In the genomic region with DNA sequence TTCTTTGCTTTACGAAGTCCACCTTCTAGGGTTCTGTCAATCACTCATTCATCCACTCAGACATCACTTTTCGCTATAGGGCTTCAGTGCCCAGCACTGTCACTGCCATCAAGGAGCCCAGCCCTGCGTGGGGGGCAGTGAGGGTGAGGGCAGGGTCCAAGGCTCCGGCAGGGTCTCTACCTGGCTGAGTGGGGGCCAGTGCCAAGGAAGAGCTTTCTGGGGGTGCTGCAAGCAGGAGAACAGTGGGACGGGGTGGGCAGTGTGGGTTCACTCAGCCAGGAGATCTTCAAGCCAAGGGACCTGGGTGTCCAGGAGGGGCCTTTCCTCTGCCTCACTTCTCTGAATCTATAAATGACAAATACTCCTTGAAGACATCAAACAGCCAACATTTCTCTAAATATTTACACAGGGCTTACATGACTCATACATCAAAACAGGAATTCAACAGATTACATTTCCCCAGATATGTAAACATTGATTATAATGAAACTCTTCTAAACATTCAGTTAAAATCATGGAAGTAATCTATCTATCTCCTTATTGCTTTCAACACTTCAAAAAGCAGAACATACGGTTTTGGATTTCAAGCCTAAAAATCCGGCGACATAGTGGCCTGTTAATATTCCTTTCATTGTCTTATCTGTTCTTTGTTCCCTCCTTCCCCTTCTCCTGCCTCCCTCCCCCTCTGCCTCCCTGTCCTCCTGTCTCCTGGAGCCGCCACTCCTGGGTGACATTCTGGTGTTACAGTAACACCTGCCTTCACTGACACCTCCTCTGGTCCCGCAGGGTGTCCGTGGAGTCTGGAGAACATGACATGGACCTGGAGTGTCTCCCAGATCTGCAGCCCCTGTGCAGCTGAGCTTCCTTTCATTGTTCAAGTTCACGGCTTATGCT, we compare ENCODE assay signal across 1 cellular context.
TF ChIP-seq lines count a peak whose summit lies in the region.

No MANE protein-coding gene starts in this region.

TF ChIP-seq in HepG2, 621 proteins besides CTCF, POLR2A, EP300 and RAD21 (continued from another document and continues in another):
- TF ChIP-seq, protein P1, sequence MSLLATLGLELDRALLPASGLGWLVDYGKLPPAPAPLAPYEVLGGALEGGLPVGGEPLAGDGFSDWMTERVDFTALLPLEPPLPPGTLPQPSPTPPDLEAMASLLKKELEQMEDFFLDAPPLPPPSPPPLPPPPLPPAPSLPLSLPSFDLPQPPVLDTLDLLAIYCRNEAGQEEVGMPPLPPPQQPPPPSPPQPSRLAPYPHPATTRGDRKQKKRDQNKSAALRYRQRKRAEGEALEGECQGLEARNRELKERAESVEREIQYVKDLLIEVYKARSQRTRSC (CRISPR knock-in tag; IDR thresholded peaks at IDR 0.05; ENCODE audit: low read depth), result no peak
- TF ChIP-seq SMYD3 (CRISPR knock-in tag; IDR thresholded peaks at IDR 0.05) (no peak), CENPT (CRISPR knock-in tag; IDR thresholded peaks at IDR 0.05; ENCODE audit: low read depth) (no peak), FOSL1 (CRISPR knock-in tag; IDR thresholded peaks at IDR 0.05; ENCODE audit: borderline replicate concordance) (peak; percentile 49; the same call in 1 of the 2 replicates), ZFP82 (CRISPR knock-in tag; IDR thresholded peaks at IDR 0.05; ENCODE audit: borderline replicate concordance) (no peak), THYN1 (CRISPR knock-in tag; IDR thresholded peaks at IDR 0.05; ENCODE audit: borderline replicate concordance, low read depth) (no peak), IKZF4 (CRISPR knock-in tag; IDR thresholded peaks at IDR 0.05; ENCODE audit: borderline replicate concordance, low read depth, not compliant biosample characterization) (no peak), ZNF737 (CRISPR knock-in tag; IDR thresholded peaks at IDR 0.05; ENCODE audit: borderline replicate concordance) (no peak), ZBTB7B (CRISPR knock-in tag; IDR thresholded peaks at IDR 0.05) (no peak), ZKSCAN1 (IDR thresholded peaks at IDR 0.05; ENCODE audit: low read length) (no peak), SMAD9 (CRISPR knock-in tag; IDR thresholded peaks at IDR 0.05) (no peak), HNF4G (IDR thresholded peaks at IDR 0.05; ENCODE audit: borderline replicate concordance, low read depth, low read length) (no peak), HNF4G (CRISPR knock-in tag; IDR thresholded peaks at IDR 0.05; ENCODE audit: borderline replicate concordance, low read depth) (no peak), HNRNPK (IDR thresholded peaks at IDR 0.05; ENCODE audit: low read depth, low read length, poor library complexity, severe bottlenecking) (no peak), RERE (CRISPR knock-in tag; IDR thresholded peaks at IDR 0.05; ENCODE audit: low read depth) (peak; percentile 52; the same call in 1 of the 2 replicates), SIX4 (CRISPR knock-in tag; IDR thresholded peaks at IDR 0.05) (0 out of 2 replicates have a peak, but pooled peaks have one; percentile 27), ZNF550 (CRISPR knock-in tag; IDR thresholded peaks at IDR 0.05; ENCODE audit: borderline replicate concordance) (no peak), NFIC (IDR thresholded peaks at IDR 0.05; ENCODE audit: low read length) (no peak), ADNP (CRISPR knock-in tag; IDR thresholded peaks at IDR 0.05) (no peak), BCLAF1 (IDR thresholded peaks at IDR 0.05) (no peak), ZNF280B (CRISPR knock-in tag; IDR thresholded peaks at IDR 0.05; ENCODE audit: borderline replicate concordance) (no peak), ZNF564 (CRISPR knock-in tag; IDR thresholded peaks at IDR 0.05) (no peak), ZNF234 (CRISPR knock-in tag; conservative IDR thresholded peaks at IDR 0.05) (no peak), NFIB (CRISPR knock-in tag; IDR thresholded peaks at IDR 0.05; ENCODE audit: borderline replicate concordance) (no peak), ZNF432 (CRISPR knock-in tag; IDR thresholded peaks at IDR 0.05; ENCODE audit: borderline replicate concordance) (no peak), ZSCAN9 (CRISPR knock-in tag; IDR thresholded peaks at IDR 0.05; ENCODE audit: borderline replicate concordance) (no peak), FOXA3 (CRISPR knock-in tag; IDR thresholded peaks at IDR 0.05) (peak; percentile 92), RXRB (CRISPR knock-in tag; IDR thresholded peaks at IDR 0.05; ENCODE audit: borderline replicate concordance) (peak; percentile 29; the same call in 1 of the 2 replicates), NPAS2 (CRISPR knock-in tag; IDR thresholded peaks at IDR 0.05; ENCODE audit: borderline replicate concordance) (no peak), PITX1 (CRISPR knock-in tag; IDR thresholded peaks at IDR 0.05) (peak; percentile 61)
- TF ChIP-seq, protein P2, sequence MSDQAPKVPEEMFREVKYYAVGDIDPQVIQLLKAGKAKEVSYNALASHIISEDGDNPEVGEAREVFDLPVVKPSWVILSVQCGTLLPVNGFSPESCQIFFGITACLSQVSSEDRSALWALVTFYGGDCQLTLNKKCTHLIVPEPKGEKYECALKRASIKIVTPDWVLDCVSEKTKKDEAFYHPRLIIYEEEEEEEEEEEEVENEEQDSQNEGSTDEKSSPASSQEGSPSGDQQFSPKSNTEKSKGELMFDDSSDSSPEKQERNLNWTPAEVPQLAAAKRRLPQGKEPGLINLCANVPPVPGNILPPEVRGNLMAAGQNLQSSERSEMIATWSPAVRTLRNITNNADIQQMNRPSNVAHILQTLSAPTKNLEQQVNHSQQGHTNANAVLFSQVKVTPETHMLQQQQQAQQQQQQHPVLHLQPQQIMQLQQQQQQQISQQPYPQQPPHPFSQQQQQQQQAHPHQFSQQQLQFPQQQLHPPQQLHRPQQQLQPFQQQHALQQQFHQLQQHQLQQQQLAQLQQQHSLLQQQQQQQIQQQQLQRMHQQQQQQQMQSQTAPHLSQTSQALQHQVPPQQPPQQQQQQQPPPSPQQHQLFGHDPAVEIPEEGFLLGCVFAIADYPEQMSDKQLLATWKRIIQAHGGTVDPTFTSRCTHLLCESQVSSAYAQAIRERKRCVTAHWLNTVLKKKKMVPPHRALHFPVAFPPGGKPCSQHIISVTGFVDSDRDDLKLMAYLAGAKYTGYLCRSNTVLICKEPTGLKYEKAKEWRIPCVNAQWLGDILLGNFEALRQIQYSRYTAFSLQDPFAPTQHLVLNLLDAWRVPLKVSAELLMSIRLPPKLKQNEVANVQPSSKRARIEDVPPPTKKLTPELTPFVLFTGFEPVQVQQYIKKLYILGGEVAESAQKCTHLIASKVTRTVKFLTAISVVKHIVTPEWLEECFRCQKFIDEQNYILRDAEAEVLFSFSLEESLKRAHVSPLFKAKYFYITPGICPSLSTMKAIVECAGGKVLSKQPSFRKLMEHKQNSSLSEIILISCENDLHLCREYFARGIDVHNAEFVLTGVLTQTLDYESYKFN (CRISPR knock-in tag; conservative IDR thresholded peaks at IDR 0.05), result 0 out of 2 replicates have a peak, but pooled peaks have one; percentile 17
- TF ChIP-seq, protein P3, sequence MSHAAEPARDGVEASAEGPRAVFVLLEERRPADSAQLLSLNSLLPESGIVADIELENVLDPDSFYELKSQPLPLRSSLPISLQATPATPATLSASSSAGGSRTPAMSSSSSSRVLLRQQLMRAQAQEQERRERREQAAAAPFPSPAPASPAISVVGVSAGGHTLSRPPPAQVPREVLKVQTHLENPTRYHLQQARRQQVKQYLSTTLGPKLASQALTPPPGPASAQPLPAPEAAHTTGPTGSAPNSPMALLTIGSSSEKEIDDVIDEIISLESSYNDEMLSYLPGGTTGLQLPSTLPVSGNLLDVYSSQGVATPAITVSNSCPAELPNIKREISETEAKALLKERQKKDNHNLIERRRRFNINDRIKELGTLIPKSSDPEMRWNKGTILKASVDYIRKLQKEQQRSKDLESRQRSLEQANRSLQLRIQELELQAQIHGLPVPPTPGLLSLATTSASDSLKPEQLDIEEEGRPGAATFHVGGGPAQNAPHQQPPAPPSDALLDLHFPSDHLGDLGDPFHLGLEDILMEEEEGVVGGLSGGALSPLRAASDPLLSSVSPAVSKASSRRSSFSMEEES (CRISPR knock-in tag; IDR thresholded peaks at IDR 0.05), result no peak
- TF ChIP-seq, protein P4, sequence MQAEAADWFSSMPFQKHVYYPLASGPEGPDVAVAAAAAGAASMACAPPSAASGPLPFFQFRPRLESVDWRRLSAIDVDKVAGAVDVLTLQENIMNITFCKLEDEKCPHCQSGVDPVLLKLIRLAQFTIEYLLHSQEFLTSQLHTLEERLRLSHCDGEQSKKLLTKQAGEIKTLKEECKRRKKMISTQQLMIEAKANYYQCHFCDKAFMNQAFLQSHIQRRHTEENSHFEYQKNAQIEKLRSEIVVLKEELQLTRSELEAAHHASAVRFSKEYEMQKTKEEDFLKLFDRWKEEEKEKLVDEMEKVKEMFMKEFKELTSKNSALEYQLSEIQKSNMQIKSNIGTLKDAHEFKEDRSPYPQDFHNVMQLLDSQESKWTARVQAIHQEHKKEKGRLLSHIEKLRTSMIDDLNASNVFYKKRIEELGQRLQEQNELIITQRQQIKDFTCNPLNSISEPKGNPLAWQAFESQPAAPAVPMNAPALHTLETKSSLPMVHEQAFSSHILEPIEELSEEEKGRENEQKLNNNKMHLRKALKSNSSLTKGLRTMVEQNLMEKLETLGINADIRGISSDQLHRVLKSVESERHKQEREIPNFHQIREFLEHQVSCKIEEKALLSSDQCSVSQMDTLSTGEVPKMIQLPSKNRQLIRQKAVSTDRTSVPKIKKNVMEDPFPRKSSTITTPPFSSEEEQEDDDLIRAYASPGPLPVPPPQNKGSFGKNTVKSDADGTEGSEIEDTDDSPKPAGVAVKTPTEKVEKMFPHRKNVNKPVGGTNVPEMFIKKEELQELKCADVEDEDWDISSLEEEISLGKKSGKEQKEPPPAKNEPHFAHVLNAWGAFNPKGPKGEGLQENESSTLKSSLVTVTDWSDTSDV (CRISPR knock-in tag; IDR thresholded peaks at IDR 0.05), result no peak
- TF ChIP-seq, protein P5, sequence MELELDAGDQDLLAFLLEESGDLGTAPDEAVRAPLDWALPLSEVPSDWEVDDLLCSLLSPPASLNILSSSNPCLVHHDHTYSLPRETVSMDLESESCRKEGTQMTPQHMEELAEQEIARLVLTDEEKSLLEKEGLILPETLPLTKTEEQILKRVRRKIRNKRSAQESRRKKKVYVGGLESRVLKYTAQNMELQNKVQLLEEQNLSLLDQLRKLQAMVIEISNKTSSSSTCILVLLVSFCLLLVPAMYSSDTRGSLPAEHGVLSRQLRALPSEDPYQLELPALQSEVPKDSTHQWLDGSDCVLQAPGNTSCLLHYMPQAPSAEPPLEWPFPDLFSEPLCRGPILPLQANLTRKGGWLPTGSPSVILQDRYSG (CRISPR knock-in tag; IDR thresholded peaks at IDR 0.05), result no peak
